ENCODE assay signal across 16 cellular contexts in the genomic region with DNA sequence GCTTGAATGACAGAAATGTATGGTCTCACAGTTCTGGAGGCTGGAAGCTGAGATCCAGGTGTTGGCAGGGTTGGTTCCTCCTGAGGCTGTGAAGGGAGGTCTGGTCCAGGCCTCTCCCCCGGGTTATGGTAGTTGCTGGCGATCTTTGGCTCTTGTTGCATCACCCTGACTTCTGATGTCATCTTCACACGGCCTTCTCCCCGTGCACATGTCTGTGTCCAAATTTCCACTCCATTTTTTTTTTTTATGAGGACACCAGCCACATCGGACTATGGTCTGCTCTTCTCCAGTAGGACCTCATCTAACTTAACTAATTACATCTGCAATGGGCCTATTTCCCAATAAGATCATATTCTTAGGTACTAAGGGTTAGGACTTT.
DNase-seq lines count a peak whose midpoint lies in the region; ATAC-seq, FAIRE-seq and TF ChIP-seq lines count a peak whose summit lies in the region.
"Had no signal": no experiment of that assay in that cellular context is flagged by ENCODE, and none has a peak within 500 bp of the region (broad histone marks: within the 10 kb centered on the region; RNA-seq: fewer than 3 reads in every experiment).

No MANE protein-coding gene starts in this region.

- H3K36me3 Mint-ChIP-seq in endodermal cell (ENCODE audit: low read depth) = peaks cover 3% of the 10 kb centered on the region
- H3K36me3 Mint-ChIP-seq: CD14-positive monocyte; CD4-positive, alpha-beta memory T cell had no signal

- CTCF ChIA-PET in HepG2 (lab: Yijun Ruan, JAX; ENCODE audit: low intra/inter-chr PET ratio, low total read pairs) = no interaction called here

- TF ChIP-seq CTCF in endodermal cell (conservative IDR thresholded peaks at IDR 0.05) (no peak), HepG2 (CRISPR knock-in tag; IDR thresholded peaks at IDR 0.05) (no peak), heart right ventricle (IDR thresholded peaks at IDR 0.05) (no peak)

- peaks cover 12% of the 10 kb centered on the region for H3K9me3 ChIP-seq in endodermal cell (ENCODE audit: control insufficient read depth, low read length)
- no peaks in the 10 kb centered on the region for H3K9me3 ChIP-seq in HepG2 (ENCODE audit: low read length)
- peaks cover 0 to 3% (median 0%) of the 10 kb centered on the region in 11 donors for H3K9me3 ChIP-seq in heart right ventricle

- peak overlapping the region; percentile 27 for H3K27ac Mint-ChIP-seq in endodermal cell
- H3K27ac Mint-ChIP-seq: CD14-positive monocyte; CD4-positive, alpha-beta memory T cell had no signal

- H2AFZ ChIP-seq in HepG2 (ENCODE audit: low read length) = no peak overlapping the region

- DNase-seq in OCI-M1 (lab: John Stamatoyannopoulos, UW) (peak; percentile 22), endodermal cell (no peak), HepG2 (ENCODE audit: low spot score) (no peak), heart right ventricle (no peak), NCI-H2171 treated with DMSO at 0.1 percent for 48 hours (lab: John Stamatoyannopoulos, UW) (no peak)
- DNase-seq in activated effector memory CD4-positive, alpha-beta T cell treated with Interleukin-2 at 50 U/mL for 16 hours = no peak
- no peak for DNase-seq in activated T-cell treated with anti-CD3 and anti-CD28 coated beads, Interleukin-2, amount 50 U/mL, for 48 hours
- DNase-seq: 8988T; CD4-positive, alpha-beta memory T cell; DMS153; DMS79 treated with DMSO at 0.1 percent for 48 hours; GF-D8; GOT3; H9 had no signal

- ATAC-seq in HepG2 = no peak
- ATAC-seq in heart right ventricle = no peak

- H4K20me1 ChIP-seq in HepG2 (ENCODE audit: insufficient read depth, low read length) = no peaks in the 10 kb centered on the region
- H4K20me1 ChIP-seq: BLaER1 had no signal

- H3K9me3 Mint-ChIP-seq in endodermal cell = peaks cover 11% of the 10 kb centered on the region

- TF ChIP-seq EP300 in HepG2 (IDR thresholded peaks at IDR 0.05; ENCODE audit: low read depth in 2 of 2, low read length in 2 of 2) (no peak), HepG2 (CRISPR knock-in tag; IDR thresholded peaks at IDR 0.05; ENCODE audit: borderline replicate concordance) (no peak)

- no peak overlapping the region for H3K4me3 Mint-ChIP-seq in endodermal cell
- H3K4me3 Mint-ChIP-seq: CD14-positive monocyte; CD4-positive, alpha-beta memory T cell; H9 had no signal

- H3K4me1 ChIP-seq in endodermal cell (ENCODE audit: control insufficient read depth, insufficient read depth, low read length) (no peaks in the 10 kb centered on the region), HepG2 (ENCODE audit: insufficient read depth, low read length) (peaks cover 13% of the 10 kb centered on the region), heart right ventricle (no peaks in the 10 kb centered on the region)
- H3K4me1 ChIP-seq: BLaER1 had no signal

- POLR2A ChIA-PET in HepG2 (lab: Yijun Ruan, JAX) = no interaction called here

- H3K79me2 ChIP-seq in HepG2 (ENCODE audit: insufficient read depth, low read length) = no peaks in the 10 kb centered on the region

- H3K4me2 ChIP-seq in HepG2 (ENCODE audit: low read depth, low read length) = peak overlapping the region; percentile 32; the same call in 1 of the 2 replicates

- no peak overlapping the region for H3K4me3 ChIP-seq in endodermal cell (ENCODE audit: low read length)
- no peak overlapping the region for H3K4me3 ChIP-seq in HepG2 (replicated peaks in 1 of 3; ENCODE audit: insufficient read depth in 1 of 3, low read depth in 2 of 3, low read length in 3 of 3)
- no peak overlapping the region for H3K4me3 ChIP-seq in heart right ventricle
- H3K4me3 ChIP-seq: BLaER1 had no signal

- no peak for TF ChIP-seq RAD21 in HepG2 (CRISPR knock-in tag; IDR thresholded peaks at IDR 0.05)

- 92 to 100% methylated on average over 1 to 5 of the region's 5 CpGs for WGBS in endodermal cell (ENCODE audit: insufficient coverage in 1 of 2, insufficient read length in 1 of 2), 2 experiments
- WGBS in HepG2 (ENCODE audit: low lambda C conversion rate) = 23% methylated on average over 3 of the region's 5 CpGs
- WGBS in heart right ventricle, 2 donors = 78 to 92% methylated on average over 5 of the region's 5 CpGs

- FAIRE-seq in HepG2 (lab: Jason Lieb, UNC) = no peak

- no peak overlapping the region for H3K9ac ChIP-seq in endodermal cell (ENCODE audit: extremely low read depth, low read length, poor library complexity, severe bottlenecking)
- no peak overlapping the region for H3K9ac ChIP-seq in HepG2 (ENCODE audit: insufficient read depth, low read depth, low read length)
- H3K9ac ChIP-seq: BLaER1 had no signal

- TF ChIP-seq POLR2A in HepG2 (IDR thresholded peaks at IDR 0.05; ENCODE audit: insufficient read depth in 1 of 2, low read depth in 2 of 2, low read length in 2 of 2) = no peak

- peaks cover 13% of the 10 kb centered on the region for H3K4me1 Mint-ChIP-seq in endodermal cell
- H3K4me1 Mint-ChIP-seq: CD4-positive, alpha-beta memory T cell had no signal

- H3K27me3 ChIP-seq in endodermal cell (ENCODE audit: control insufficient read depth, insufficient read depth, low read length, poor library complexity, severe bottlenecking) = no peaks in the 10 kb centered on the region
- H3K27me3 ChIP-seq in HepG2 (ENCODE audit: control insufficient read depth in 1 of 2, insufficient read depth in 2 of 2, low read length in 2 of 2) = no peaks in the 10 kb centered on the region
- H3K27me3 ChIP-seq in heart right ventricle = no peaks in the 10 kb centered on the region
- H3K27me3 ChIP-seq: BLaER1 had no signal

- no peak overlapping the region for H3K27ac ChIP-seq in endodermal cell (ENCODE audit: low read depth, low read length)
- no peak overlapping the region for H3K27ac ChIP-seq in HepG2 (ENCODE audit: extremely low read length, insufficient read depth, low read length)
- no peak overlapping the region for H3K27ac ChIP-seq in heart right ventricle
- H3K27ac ChIP-seq: BLaER1 had no signal

- intact Hi-C loops in HepG2 (cut with micrococcal nuclease; ENCODE audit: unreplicated experiment) = no loop called here
- intact Hi-C loops in heart right ventricle (cut with DNase I) = no loop called here

- no TSS peak for BruUV-seq in HepG2 (replicated peaks; lab: Mats Ljungman, UMichigan)

- no peaks in the 10 kb centered on the region for H3K27me3 Mint-ChIP-seq in endodermal cell (ENCODE audit: insufficient read depth)

- H3K36me3 ChIP-seq in endodermal cell (ENCODE audit: control insufficient read depth, insufficient read depth, low read length) (no peaks in the 10 kb centered on the region), HepG2 (replicated peaks in 1 of 2; ENCODE audit: control insufficient read depth in 1 of 2, insufficient read depth in 2 of 2, low read length in 2 of 2) (no peaks in the 10 kb centered on the region), heart right ventricle (no peaks in the 10 kb centered on the region)
- H3K36me3 ChIP-seq: BLaER1 had no signal

- in situ Hi-C loops in HepG2 (cut with HindIII; ENCODE audit: extremely low pct_ligation_motif_present, low pct_unique_long_range_greater_than_20kb) = no loop called here

TF ChIP-seq in HepG2, 621 proteins besides CTCF, POLR2A, EP300 and RAD21:
- TF ChIP-seq CEBPB (IDR thresholded peaks at IDR 0.05; ENCODE audit: borderline replicate concordance, low read depth, low read length) (peak; percentile 14; the same call in 1 of the 2 replicates), NCOA1 (CRISPR knock-in tag; IDR thresholded peaks at IDR 0.05) (no peak)
